ENCODE assay signal across 8 cellular contexts in the genomic region with DNA sequence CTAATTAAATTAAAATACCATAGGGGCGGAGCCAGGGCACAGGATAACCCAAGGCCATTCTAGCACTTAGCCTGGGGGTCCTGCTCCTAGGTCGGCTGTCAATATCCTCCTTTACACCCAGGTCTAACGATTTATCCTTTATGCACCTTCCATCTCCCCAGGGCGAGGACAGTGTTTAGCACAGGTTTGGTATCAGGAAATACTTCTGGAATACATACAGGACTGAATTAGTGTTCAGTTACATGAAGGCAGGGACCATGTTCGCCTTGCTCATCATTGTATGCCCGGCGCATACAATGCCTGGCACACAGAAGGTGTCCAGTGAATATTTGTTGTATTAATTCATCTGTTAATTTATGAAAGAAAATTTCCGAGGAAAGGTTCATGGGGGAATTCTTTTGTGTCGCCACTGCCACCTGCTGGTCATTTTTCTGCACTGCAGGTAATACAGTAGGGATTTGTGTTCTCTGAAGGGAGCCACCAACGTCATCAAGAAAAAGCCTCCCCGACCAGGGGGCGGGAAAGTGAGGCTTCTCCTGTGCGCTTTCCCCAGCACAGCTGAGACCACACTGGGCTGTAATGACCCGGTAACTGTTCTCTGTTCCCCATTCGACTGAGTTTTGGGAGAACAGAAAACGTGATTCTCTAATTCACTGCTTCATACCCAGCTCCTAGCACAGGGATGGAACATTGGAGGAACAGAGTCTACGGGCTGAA.
DNase-seq lines count a peak whose midpoint lies in the region; ATAC-seq, FAIRE-seq and TF ChIP-seq lines count a peak whose summit lies in the region.

No MANE protein-coding gene starts in this region.

- intact Hi-C loops in kidney (cut with DNase I): no loop called here

- H3K79me2 ChIP-seq in ACC112 (ENCODE audit: control insufficient read depth, insufficient read depth, low read length, unreplicated experiment): no peaks in the 10 kb centered on the region

- no peak overlapping the region for H3K27ac Mint-ChIP-seq in chondrocyte (ENCODE audit: unreplicated experiment)

- H3K4me3 ChIP-seq in ACC112 (ENCODE audit: low read depth, low read length) (peak overlapping the region; percentile 71), kidney (ENCODE audit: low read length in 2 of 2) (no peak overlapping the region)

- H3K36me3 ChIP-seq in ACC112 (ENCODE audit: insufficient read depth, low read length) (no peaks in the 10 kb centered on the region), kidney (ENCODE audit: control insufficient read depth in 1 of 2, insufficient read depth in 2 of 2, low read length in 2 of 2) (no peaks in the 10 kb centered on the region)

- H3K27ac ChIP-seq in ACC112 (ENCODE audit: low read depth, low read length) (no peak overlapping the region), kidney (ENCODE audit: low read depth in 2 of 2, low read length in 2 of 2) (no peak overlapping the region)

- ATAC-seq in GM19397 (IDR thresholded peaks at IDR 0.05; ENCODE audit: unreplicated experiment): no peak

- H3K4me1 Mint-ChIP-seq in chondrocyte (ENCODE audit: low read depth): peaks cover 8% of the 10 kb centered on the region

- H3K9me3 ChIP-seq in kidney (ENCODE audit: control insufficient read depth in 1 of 2, low read length in 2 of 2): no peaks in the 10 kb centered on the region

- no peak overlapping the region for H3K9ac ChIP-seq in kidney (ENCODE audit: low read length in 2 of 2)

- peak overlapping the region; percentile 60 for H2AFZ ChIP-seq in ACC112 (ENCODE audit: low read length, unreplicated experiment)

- H3K36me3 Mint-ChIP-seq in chondrocyte (ENCODE audit: low read depth): no peaks in the 10 kb centered on the region

- TF ChIP-seq CTCF in GM20000 (IDR thresholded peaks at IDR 0.05; ENCODE audit: extremely low read depth, missing control alignments): peak; percentile 80
- TF ChIP-seq CTCF in chondrocyte (IDR thresholded peaks at IDR 0.05): peak; percentile 95
- peak; percentile 82 for TF ChIP-seq CTCF in kidney (IDR thresholded peaks at IDR 0.05; ENCODE audit: borderline replicate concordance, extremely low read depth, insufficient read depth)

- peaks cover 3% of the 10 kb centered on the region for H3K4me1 ChIP-seq in ACC112 (ENCODE audit: control insufficient read depth, insufficient read depth, low read length, unreplicated experiment)
- no peaks in the 10 kb centered on the region for H3K4me1 ChIP-seq in kidney (ENCODE audit: control insufficient read depth in 1 of 2, insufficient read depth in 1 of 2, low read depth in 1 of 2, low read length in 2 of 2)

- peak overlapping the region; percentile 52 for H3K4me3 Mint-ChIP-seq in chondrocyte (ENCODE audit: unreplicated experiment)

- H3K27me3 ChIP-seq in ACC112 (ENCODE audit: insufficient read depth, low read length): peaks cover 24% of the 10 kb centered on the region

- H3K27me3 Mint-ChIP-seq in chondrocyte (ENCODE audit: low read depth): peaks cover 21% of the 10 kb centered on the region

- peak; percentile 62 for DNase-seq in GM20000 (ENCODE audit: low spot score)
- DNase-seq in NCI-H345 (lab: John Stamatoyannopoulos, UW): peak; percentile 57
- DNase-seq in activated CD4-positive, alpha-beta T cell treated with anti-CD3 and anti-CD28 coated beads for 1 hour: peak; percentile 43
- no peak for DNase-seq in chondrocyte (ENCODE audit: low spot score)
- no peak for DNase-seq in kidney
- DNase-seq in stimulated activated CD4-positive, alpha-beta T cell treated with anti-CD3 and anti-CD28 coated beads, Interleukin-1b, Interleukin-23, amount 100 ng/mL, for 24 hours (ENCODE audit: low read depth in 4 of 4, low spot score in 1 of 4): peak; percentile 34 to 58 (median 48)

- no peak for FAIRE-seq in kidney (lab: Jason Lieb, UNC)

- no peaks in the 10 kb centered on the region for H3K9me3 Mint-ChIP-seq in chondrocyte (ENCODE audit: low read depth)

Comparison
In these comparisons a context has a peak if more than half of its experiments do, and no peak if none do; other contexts are left out.
1. DNase-seq: peak in GM20000 (single experiment), NCI-H345 (single experiment), activated CD4-positive, alpha-beta T cell treated with anti-CD3 and anti-CD28 coated beads for 1 hour (single experiment) and stimulated activated CD4-positive, alpha-beta T cell treated with anti-CD3 and anti-CD28 coated beads, Interleukin-1b, Interleukin-23, amount 100 ng/mL, for 24 hours (4 of 4); none in chondrocyte (single experiment) and kidney (single experiment).
2. Peak in every context shown above with its lines, with median percentiles within 50 percentile points of each other: CTCF ChIP-seq.